In the genomic region with DNA sequence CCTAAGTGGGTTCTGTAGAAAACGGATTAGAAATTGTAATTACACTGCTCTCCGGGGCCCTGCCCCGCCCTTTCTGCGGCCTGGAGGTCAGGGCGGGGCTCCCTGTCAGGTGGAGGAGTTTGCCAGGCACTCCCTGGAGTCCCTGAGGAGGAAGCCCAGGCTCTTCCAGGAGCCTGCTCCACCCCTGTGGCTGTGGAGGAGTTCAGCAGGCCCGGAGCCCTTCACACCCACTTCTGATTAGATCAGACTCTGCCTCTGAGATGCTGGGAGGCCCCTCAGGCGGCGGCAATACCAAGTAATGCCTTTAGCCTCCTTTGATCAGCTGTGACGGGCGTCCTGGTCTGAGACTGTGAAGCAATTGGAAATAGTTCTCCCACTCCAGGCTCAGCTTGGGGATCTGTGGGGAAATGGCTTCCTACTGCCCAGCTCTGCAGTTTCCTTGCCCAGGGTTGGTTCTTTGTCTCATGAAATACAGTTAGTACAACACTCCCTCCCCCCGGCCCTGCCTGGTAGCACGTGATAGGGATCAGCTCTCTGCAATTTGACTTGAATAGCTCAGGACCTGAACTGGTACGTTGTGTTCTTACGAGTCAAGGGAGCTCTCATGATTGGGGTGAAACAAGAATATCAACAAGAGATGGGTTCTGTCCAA, we compare ENCODE assay signal across 9 cellular contexts. TPM values are rescaled to one million over a fixed set of nuclear protein-coding genes. Genes with fewer than 3 reads are reported as not detected.
A peak's percentile ranks its signal among the peaks of the same experiment; 100 is the strongest.
DNase-seq lines count a peak whose midpoint lies in the region; ATAC-seq, FAIRE-seq and TF ChIP-seq lines count a peak whose summit lies in the region.
"Had no signal": no experiment of that assay in that cellular context is flagged by ENCODE, and none has a peak within 500 bp of the region (broad histone marks: within the 10 kb centered on the region; RNA-seq: fewer than 3 reads in every experiment).

No MANE protein-coding gene starts in this region.

- in situ Hi-C loops in GM13977 (cut with MboI; ENCODE audit: low pct_unique_long_range_greater_than_20kb, low sequenced_read_pairs, unreplicated experiment): no loop called here

- H3K27me3 ChIP-seq in astrocyte (ENCODE audit: insufficient read depth, low read length) (no peaks in the 10 kb centered on the region), hepatocyte (no peaks in the 10 kb centered on the region), skeletal muscle tissue (ENCODE audit: control insufficient read depth in 3 of 3, insufficient read depth in 3 of 3, low read length in 3 of 3) (peaks cover 0 to 4% (median 0%) of the 10 kb centered on the region in 3 donors)
- no peaks in the 10 kb centered on the region for H3K27me3 ChIP-seq in effector memory CD4-positive, alpha-beta T cell (replicated peaks; ENCODE audit: control insufficient read depth, insufficient read depth, low read length, poor library complexity, severe bottlenecking)

- H3K27ac Mint-ChIP-seq in astrocyte (ENCODE audit: unreplicated experiment): peak overlapping the region; percentile 81

- POLR2A ChIA-PET in HEK293T (lab: Yijun Ruan, JAX): no interaction called here

- CTCF ChIA-PET in HEK293T (lab: Yijun Ruan, JAX): interaction anchor here (0.9 to 1.3 kb wide), 4 partner anchors 16 to 40 kb away, joined by 3 to 8 read pairs (median 5); no protein-coding TSS in a partner anchor

- no peak for ATAC-seq in GM19395 (IDR thresholded peaks at IDR 0.05; ENCODE audit: unreplicated experiment)
- ATAC-seq in HG02759 (IDR thresholded peaks at IDR 0.05; ENCODE audit: unreplicated experiment): no peak

- H4K20me1 ChIP-seq in astrocyte (ENCODE audit: insufficient read depth, low read length) (peaks cover 31% of the 10 kb centered on the region), hepatocyte (ENCODE audit: insufficient read depth, poor library complexity, severe bottlenecking) (no peaks in the 10 kb centered on the region)

- peak overlapping the region; percentile 13 for H3K27ac ChIP-seq in astrocyte (ENCODE audit: low read depth, low read length)
- peak overlapping the region; percentile 87 for H3K27ac ChIP-seq in hepatocyte
- H3K27ac ChIP-seq in skeletal muscle tissue (ENCODE audit: low read depth, low read length): peak overlapping the region; percentile 36
- H3K27ac ChIP-seq in effector memory CD4-positive, alpha-beta T cell (ENCODE audit: insufficient read depth, low read length, poor library complexity, severe bottlenecking): no peak overlapping the region

- H3K36me3 Mint-ChIP-seq in astrocyte (ENCODE audit: low read depth, unreplicated experiment): peaks cover 12% of the 10 kb centered on the region

- TF ChIP-seq CTCF in astrocyte (IDR thresholded peaks at IDR 0.05; ENCODE audit: insufficient read depth, low read depth, low read length): no peak
- TF ChIP-seq CTCF in hepatocyte (IDR thresholded peaks at IDR 0.05; ENCODE audit: poor library complexity): peak; percentile 4
- TF ChIP-seq CTCF in GM13977 (IDR thresholded peaks at IDR 0.05; ENCODE audit: extremely low read depth, insufficient read depth, missing control alignments): no peak

- H2AFZ ChIP-seq in astrocyte (ENCODE audit: low read depth, low read length): no peak overlapping the region
- no peak overlapping the region for H2AFZ ChIP-seq in hepatocyte

- H3K4me3 Mint-ChIP-seq in astrocyte (ENCODE audit: unreplicated experiment): peak overlapping the region; percentile 35

- H3K4me1 ChIP-seq in astrocyte (ENCODE audit: insufficient read depth, low read length): peaks cover 22% of the 10 kb centered on the region
- peaks cover 20% of the 10 kb centered on the region for H3K4me1 ChIP-seq in hepatocyte (ENCODE audit: insufficient read depth)
- peaks cover 10 to 24% (median 11%) of the 10 kb centered on the region in 3 donors for H3K4me1 ChIP-seq in skeletal muscle tissue (ENCODE audit: control insufficient read depth in 3 of 3, insufficient read depth in 3 of 3, low read length in 3 of 3)
- H3K4me1 ChIP-seq in effector memory CD4-positive, alpha-beta T cell (ENCODE audit: control insufficient read depth, insufficient read depth, low read length, poor library complexity, severe bottlenecking): no peaks in the 10 kb centered on the region

- H3K36me3 ChIP-seq in astrocyte (ENCODE audit: insufficient read depth, low read length): peaks cover 2% of the 10 kb centered on the region
- no peaks in the 10 kb centered on the region for H3K36me3 ChIP-seq in hepatocyte (replicated peaks; ENCODE audit: insufficient read depth, low read depth)
- peaks cover 0 to 2% (median 0%) of the 10 kb centered on the region in 3 donors for H3K36me3 ChIP-seq in skeletal muscle tissue (ENCODE audit: control insufficient read depth in 3 of 3, insufficient read depth in 3 of 3, low read length in 3 of 3)
- H3K36me3 ChIP-seq in effector memory CD4-positive, alpha-beta T cell (ENCODE audit: control insufficient read depth, insufficient read depth, low read length): no peaks in the 10 kb centered on the region

- H3K27me3 Mint-ChIP-seq in astrocyte (ENCODE audit: low read depth, unreplicated experiment): no peaks in the 10 kb centered on the region

- no peaks in the 10 kb centered on the region for H3K9me3 ChIP-seq in astrocyte (ENCODE audit: insufficient read depth, low read depth, low read length)
- no peaks in the 10 kb centered on the region for H3K9me3 ChIP-seq in hepatocyte (ENCODE audit: low read depth)
- no peaks in the 10 kb centered on the region for H3K9me3 ChIP-seq in skeletal muscle tissue (ENCODE audit: control insufficient read depth in 3 of 3, low read length in 3 of 3)
- H3K9me3 ChIP-seq in effector memory CD4-positive, alpha-beta T cell (ENCODE audit: control insufficient read depth, low read length): no peaks in the 10 kb centered on the region

- H3K9me2 ChIP-seq in hepatocyte (replicated peaks; ENCODE audit: insufficient read depth): no peaks in the 10 kb centered on the region

- H3K4me2 ChIP-seq in astrocyte (ENCODE audit: low read length): no peak overlapping the region
- peak overlapping the region; percentile 39 for H3K4me2 ChIP-seq in hepatocyte

- 23% methylated on average over 14 of the region's 14 CpGs for WGBS in hepatocyte (ENCODE audit: low lambda C conversion rate, missing lambda C conversion rate)

- H3K79me2 ChIP-seq in astrocyte (ENCODE audit: insufficient read depth, low read length) (peaks cover 35% of the 10 kb centered on the region), hepatocyte (peaks cover 15% of the 10 kb centered on the region)

- peak; percentile 67 for DNase-seq in HEK293T (ENCODE audit: extremely low spot score)
- DNase-seq in astrocyte (ENCODE audit: low read depth): no peak
- peak; percentile 83 for DNase-seq in hepatocyte (ENCODE audit: low spot score)
- DNase-seq in effector memory CD4-positive, alpha-beta T cell: no peak
- DNase-seq in GM13977 (ENCODE audit: low spot score): no peak

- H3K9me3 Mint-ChIP-seq in astrocyte (ENCODE audit: unreplicated experiment): no peaks in the 10 kb centered on the region

- H3K4me3 ChIP-seq in astrocyte (ENCODE audit: insufficient read depth, low read depth, low read length): no peak overlapping the region
- H3K4me3 ChIP-seq in hepatocyte: no peak overlapping the region
- H3K4me3 ChIP-seq in skeletal muscle tissue (ENCODE audit: low read length in 3 of 3): peak overlapping the region in 1 of 3 donors; percentile 35
- no peak overlapping the region for H3K4me3 ChIP-seq in effector memory CD4-positive, alpha-beta T cell (ENCODE audit: insufficient read depth, low read depth, low read length, poor library complexity, severe bottlenecking)

- no peak for FAIRE-seq in astrocyte (lab: Jason Lieb, UNC)
- FAIRE-seq: GM12892 had no signal

- no peak overlapping the region for H3K9ac ChIP-seq in astrocyte (ENCODE audit: low read length)
- peak overlapping the region in 1 of 3 donors; percentile 57 for H3K9ac ChIP-seq in skeletal muscle tissue (ENCODE audit: low read depth in 1 of 3, low read length in 3 of 3)

- peaks cover 19% of the 10 kb centered on the region for H3K4me1 Mint-ChIP-seq in astrocyte (ENCODE audit: low read depth, unreplicated experiment)

TF ChIP-seq in HEK293T, 16 proteins besides CTCF, POLR2A, EP300 and RAD21:
- TF ChIP-seq CTBP1 (IDR thresholded peaks at IDR 0.05; ENCODE audit: borderline replicate concordance): no peak
- TF ChIP-seq ZNF384 (IDR thresholded peaks at IDR 0.05): no peak
- no peak for TF ChIP-seq LEF1 (IDR thresholded peaks at IDR 0.05; ENCODE audit: borderline replicate concordance)
- no peak for TF ChIP-seq L3MBTL2 (conservative IDR thresholded peaks at IDR 0.05)
- no peak for TF ChIP-seq SUZ12 (IDR thresholded peaks at IDR 0.05)
- TF ChIP-seq FOXA1 (IDR thresholded peaks at IDR 0.05): no peak
- TF ChIP-seq SP1 (IDR thresholded peaks at IDR 0.05): no peak
- TF ChIP-seq TARDBP (IDR thresholded peaks at IDR 0.05): no peak
- no peak for TF ChIP-seq HDGF (IDR thresholded peaks at IDR 0.05; ENCODE audit: borderline replicate concordance)
- no peak for TF ChIP-seq NFRKB (IDR thresholded peaks at IDR 0.05)
- no peak for TF ChIP-seq ELF4 (IDR thresholded peaks at IDR 0.05)
- no peak for TF ChIP-seq BHLHE40 (IDR thresholded peaks at IDR 0.05; ENCODE audit: borderline replicate concordance)
- TF ChIP-seq, protein P1, sequence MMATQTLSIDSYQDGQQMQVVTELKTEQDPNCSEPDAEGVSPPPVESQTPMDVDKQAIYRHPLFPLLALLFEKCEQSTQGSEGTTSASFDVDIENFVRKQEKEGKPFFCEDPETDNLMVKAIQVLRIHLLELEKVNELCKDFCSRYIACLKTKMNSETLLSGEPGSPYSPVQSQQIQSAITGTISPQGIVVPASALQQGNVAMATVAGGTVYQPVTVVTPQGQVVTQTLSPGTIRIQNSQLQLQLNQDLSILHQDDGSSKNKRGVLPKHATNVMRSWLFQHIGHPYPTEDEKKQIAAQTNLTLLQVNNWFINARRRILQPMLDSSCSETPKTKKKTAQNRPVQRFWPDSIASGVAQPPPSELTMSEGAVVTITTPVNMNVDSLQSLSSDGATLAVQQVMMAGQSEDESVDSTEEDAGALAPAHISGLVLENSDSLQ (IDR thresholded peaks at IDR 0.05): no peak
- no peak for TF ChIP-seq FOXM1 (IDR thresholded peaks at IDR 0.05; ENCODE audit: borderline replicate concordance)

RNA-seq across cellular contexts. Expression of a gene that starts 22.3 kb away (rescaled TPM):
- 43.3 and 51.4 TPM in 2 replicates for total RNA-seq in astrocyte
- total RNA-seq in hepatocyte: 15.8 and 27.1 TPM in 2 replicates
- polyA plus RNA-seq in hepatocyte: 49.7 and 60.0 TPM in 2 replicates
- total RNA-seq in skeletal muscle tissue: 7.3 TPM

Comparison
In these comparisons a context has a peak if more than half of its experiments do, and no peak if none do; other contexts are left out.
1. DNase-seq: peak in HEK293T (single experiment) and hepatocyte (single experiment); none in astrocyte (single experiment), effector memory CD4-positive, alpha-beta T cell (0 of 3) and GM13977 (single experiment).